Comparison of ENCODE assay signal across 8 cellular contexts in genomic region chr4:140095694-140096482, GRCh38. TPM values are rescaled to one million over a fixed set of nuclear protein-coding genes. Genes with fewer than 3 reads are reported as not detected.
DNase-seq lines count a peak whose midpoint lies in the region; ATAC-seq and TF ChIP-seq lines count a peak whose summit lies in the region.

No MANE protein-coding gene starts in this region.

- H3K4me3 ChIP-seq in Peyer's patch (peak overlapping the region in 1 of 4 donors; percentile 7), gastrocnemius medialis (peak overlapping the region in 1 of 4 donors; percentile 6)

- ATAC-seq in GM21825 (IDR thresholded peaks at IDR 0.05; ENCODE audit: unreplicated experiment) (peak; percentile 42), gastrocnemius medialis (peak; percentile 2 to 21), HG02623 (IDR thresholded peaks at IDR 0.05; ENCODE audit: unreplicated experiment) (no peak), GM18861 (IDR thresholded peaks at IDR 0.05; ENCODE audit: unreplicated experiment) (no peak)

- in situ Hi-C loops in gastrocnemius medialis (cut with MboI; ENCODE audit: low sequenced_read_pairs in 4 of 4), result loop anchor here in 1 of 4 donors (10.0 kb wide), 1 partner anchor 49 kb away; no protein-coding TSS in a partner anchor

- H3K4me1 ChIP-seq in Peyer's patch (peaks cover 0 to 33% (median 2%) of the 10 kb centered on the region in 4 donors), gastrocnemius medialis (peaks cover 56 to 78% of the 10 kb centered on the region in 2 donors)

- peak overlapping the region; percentile 88 for H3K27ac Mint-ChIP-seq in glutamatergic neuron (ENCODE audit: unreplicated experiment)

- peaks cover 15% of the 10 kb centered on the region for H3K9me3 Mint-ChIP-seq in glutamatergic neuron (ENCODE audit: unreplicated experiment)

- H3K27me3 ChIP-seq in Peyer's patch (no peaks in the 10 kb centered on the region), gastrocnemius medialis (no peaks in the 10 kb centered on the region)

- intact Hi-C loops in gastrocnemius medialis (cut with DNase I; ENCODE audit: low total_unique reads), result loop anchor here (2.0 kb wide), 1 partner anchor 55 kb away; no protein-coding TSS in a partner anchor

- no peaks in the 10 kb centered on the region for H3K36me3 Mint-ChIP-seq in glutamatergic neuron (ENCODE audit: unreplicated experiment)

- H3K4me1 Mint-ChIP-seq in glutamatergic neuron (ENCODE audit: low read depth, unreplicated experiment), result peaks cover 73% of the 10 kb centered on the region

- peaks cover 12% of the 10 kb centered on the region for H3K27me3 Mint-ChIP-seq in glutamatergic neuron (ENCODE audit: unreplicated experiment)

- peak overlapping the region; percentile 21 to 82 (median 38) for H3K27ac ChIP-seq in Peyer's patch
- peak overlapping the region; percentile 75 to 81 (median 76) for H3K27ac ChIP-seq in gastrocnemius medialis

- DNase-seq in Peyer's patch (peak in 2 of 3 donors; percentile 35 to 76), glutamatergic neuron (no peak), gastrocnemius medialis (peak in 1 of 2 donors; percentile 31), NCI-H1105 (lab: John Stamatoyannopoulos, UW) (no peak)
- DNase-seq in activated effector memory CD4-positive, alpha-beta T cell treated with Interleukin-2 at 50 U/mL for 16 hours, result peak; percentile 25

- peak in 1 of 2 donors; percentile 24 for TF ChIP-seq POLR2A in Peyer's patch (IDR thresholded peaks at IDR 0.05)
- TF ChIP-seq POLR2A in gastrocnemius medialis (IDR thresholded peaks at IDR 0.05), result peak in 1 of 2 donors; percentile 11

- TF ChIP-seq CTCF in Peyer's patch (IDR thresholded peaks at IDR 0.05) (no peak), glutamatergic neuron (IDR thresholded peaks at IDR 0.05; ENCODE audit: partially characterized antibody, unreplicated experiment) (no peak), gastrocnemius medialis (IDR thresholded peaks at IDR 0.05 in 4 of 5, conservative IDR thresholded peaks at IDR 0.05 in 1 of 5) (no peak)

- no peaks in the 10 kb centered on the region for H3K9me3 ChIP-seq in Peyer's patch
- H3K9me3 ChIP-seq in gastrocnemius medialis, result no peaks in the 10 kb centered on the region

- H3K36me3 ChIP-seq in Peyer's patch (no peaks in the 10 kb centered on the region), gastrocnemius medialis (no peaks in the 10 kb centered on the region)

- H3K4me3 Mint-ChIP-seq in glutamatergic neuron (ENCODE audit: unreplicated experiment), result peak overlapping the region; percentile 50

RNA-seq across cellular contexts. Expression of gene MAML3, which starts 58.1 kb away (rescaled TPM):
- total RNA-seq in Peyer's patch (10 to 100 TPM in 3 of 4 donors, 1 to 10 TPM in 1; 6.5 to 44.6 (median 22.1) TPM), glutamatergic neuron (ENCODE audit: unreplicated experiment) (59.4 TPM), gastrocnemius medialis (1 to 10 TPM in 3 of 4 donors, under 1 TPM in 1; 0.98 to 1.5 (median 1.4) TPM)

Comparison
In these comparisons a context has a peak if more than half of its experiments do, and no peak if none do; other contexts are left out.
1. ATAC-seq: peak in GM21825 (single experiment) and gastrocnemius medialis (2 of 2); none in HG02623 (single experiment) and GM18861 (single experiment).
2. DNase-seq: peak in Peyer's patch (2 of 3) and activated effector memory CD4-positive, alpha-beta T cell treated with Interleukin-2 at 50 U/mL for 16 hours (single experiment); none in glutamatergic neuron (single experiment) and NCI-H1105 (single experiment).